ENCODE assay signal across 8 cellular contexts in genomic region chr1:194295690-194296089, GRCh38.
A peak's percentile ranks its signal among the peaks of the same experiment; 100 is the strongest.
DNase-seq lines count a peak whose midpoint lies in the region; ATAC-seq, FAIRE-seq and TF ChIP-seq lines count a peak whose summit lies in the region.

No MANE protein-coding gene starts in this region.

- TF ChIP-seq CTCF in astrocyte (IDR thresholded peaks at IDR 0.05; ENCODE audit: insufficient read depth, low read depth, low read length) (peak; percentile 66), left lung (IDR thresholded peaks at IDR 0.05) (peak; percentile 49)

- peaks cover 6 to 15% (median 14%) of the 10 kb centered on the region in 4 donors for H3K4me1 Mint-ChIP-seq in CD4-positive, CD25-positive, alpha-beta regulatory T cell
- peaks cover 12% of the 10 kb centered on the region for H3K4me1 Mint-ChIP-seq in astrocyte (ENCODE audit: low read depth, unreplicated experiment)

- H4K20me1 ChIP-seq in astrocyte (ENCODE audit: insufficient read depth, low read length), result no peaks in the 10 kb centered on the region

- no peak overlapping the region for H3K9ac ChIP-seq in astrocyte (ENCODE audit: low read length)

- no peaks in the 10 kb centered on the region for H3K79me2 ChIP-seq in astrocyte (ENCODE audit: insufficient read depth, low read length)

- no peak overlapping the region for H3K27ac ChIP-seq in CD4-positive, CD25-positive, alpha-beta regulatory T cell (ENCODE audit: insufficient read depth, low read length, poor library complexity, severe bottlenecking)
- H3K27ac ChIP-seq in astrocyte (ENCODE audit: low read depth, low read length) (no peak overlapping the region), left lung (no peak overlapping the region)

- no peak overlapping the region for H3K4me3 Mint-ChIP-seq in CD4-positive, CD25-positive, alpha-beta regulatory T cell
- no peak overlapping the region for H3K4me3 Mint-ChIP-seq in astrocyte (ENCODE audit: unreplicated experiment)

- peak; percentile 89 to 91 for ATAC-seq in CD4-positive, CD25-positive, alpha-beta regulatory T cell (ENCODE audit: low read depth in 2 of 2)
- ATAC-seq in HG02884 (IDR thresholded peaks at IDR 0.05; ENCODE audit: unreplicated experiment) (peak; percentile 91), left lung (peak; percentile 98)

- H3K27me3 ChIP-seq in CD4-positive, CD25-positive, alpha-beta regulatory T cell (ENCODE audit: control insufficient read depth, insufficient read depth, low read length), result no peaks in the 10 kb centered on the region
- H3K27me3 ChIP-seq in astrocyte (ENCODE audit: insufficient read depth, low read length) (no peaks in the 10 kb centered on the region), left lung (no peaks in the 10 kb centered on the region)

- no peaks in the 10 kb centered on the region for H3K9me3 ChIP-seq in CD4-positive, CD25-positive, alpha-beta regulatory T cell (ENCODE audit: control insufficient read depth in 2 of 2, low read length in 2 of 2)
- H3K9me3 ChIP-seq in astrocyte (ENCODE audit: insufficient read depth, low read depth, low read length) (no peaks in the 10 kb centered on the region), left lung (no peaks in the 10 kb centered on the region)

- no peaks in the 10 kb centered on the region for H3K36me3 ChIP-seq in CD4-positive, CD25-positive, alpha-beta regulatory T cell (ENCODE audit: control insufficient read depth, insufficient read depth, low read length)
- H3K36me3 ChIP-seq in astrocyte (ENCODE audit: insufficient read depth, low read length) (no peaks in the 10 kb centered on the region), left lung (no peaks in the 10 kb centered on the region)

- peak; percentile 76 for FAIRE-seq in GM18507 (lab: Jason Lieb, UNC)
- no peak for FAIRE-seq in astrocyte (lab: Jason Lieb, UNC)

- H3K4me1 ChIP-seq in CD4-positive, CD25-positive, alpha-beta regulatory T cell (ENCODE audit: control insufficient read depth, insufficient read depth, low read length, poor library complexity, severe bottlenecking), result peaks cover 2% of the 10 kb centered on the region
- H3K4me1 ChIP-seq in astrocyte (ENCODE audit: insufficient read depth, low read length), result no peaks in the 10 kb centered on the region
- no peaks in the 10 kb centered on the region for H3K4me1 ChIP-seq in left lung

- H3K4me3 ChIP-seq in CD4-positive, CD25-positive, alpha-beta regulatory T cell (ENCODE audit: low read depth, low read length), result no peak overlapping the region
- H3K4me3 ChIP-seq in astrocyte (ENCODE audit: insufficient read depth, low read depth, low read length), result no peak overlapping the region
- no peak overlapping the region for H3K4me3 ChIP-seq in left lung

- H3K36me3 Mint-ChIP-seq in CD4-positive, CD25-positive, alpha-beta regulatory T cell, result no peaks in the 10 kb centered on the region
- H3K36me3 Mint-ChIP-seq in astrocyte (ENCODE audit: low read depth, unreplicated experiment), result no peaks in the 10 kb centered on the region

- no peak overlapping the region for H3K4me2 ChIP-seq in astrocyte (ENCODE audit: low read length)

- peak; percentile 21 to 75 (median 74) for DNase-seq in CD4-positive, CD25-positive, alpha-beta regulatory T cell
- DNase-seq in GM18507 (ENCODE audit: extremely low spot score, insufficient read length, low read depth) (no peak), NCI-H1694 treated with DMSO at 0.1 percent for 48 hours (lab: John Stamatoyannopoulos, UW) (peak; percentile 5), astrocyte (ENCODE audit: low read depth) (peak; percentile 12), left lung (no peak), GM03348 (ENCODE audit: low spot score) (no peak), dedifferentiated amniotic fluid mesenchymal stem cell (ENCODE audit: extremely low spot score) (no peak)

- peaks cover 0 to 2% (median 0%) of the 10 kb centered on the region in 7 donors for H3K9me3 Mint-ChIP-seq in CD4-positive, CD25-positive, alpha-beta regulatory T cell
- no peaks in the 10 kb centered on the region for H3K9me3 Mint-ChIP-seq in astrocyte (ENCODE audit: unreplicated experiment)

- peak overlapping the region in 2 of 3 donors; percentile 4 to 16 for H3K27ac Mint-ChIP-seq in CD4-positive, CD25-positive, alpha-beta regulatory T cell
- no peak overlapping the region for H3K27ac Mint-ChIP-seq in astrocyte (ENCODE audit: unreplicated experiment)

- peaks cover 5% of the 10 kb centered on the region for H3K27me3 Mint-ChIP-seq in CD4-positive, CD25-positive, alpha-beta regulatory T cell
- no peaks in the 10 kb centered on the region for H3K27me3 Mint-ChIP-seq in astrocyte (ENCODE audit: low read depth, unreplicated experiment)

- H2AFZ ChIP-seq in astrocyte (ENCODE audit: low read depth, low read length), result no peak overlapping the region

- intact Hi-C loops in left lung (cut with DNase I), result no loop called here

Comparison
In these comparisons a context has a peak if more than half of its experiments do, and no peak if none do; other contexts are left out.
1. DNase-seq: peak in CD4-positive, CD25-positive, alpha-beta regulatory T cell (3 of 3), NCI-H1694 treated with DMSO at 0.1 percent for 48 hours (single experiment) and astrocyte (single experiment); none in GM18507 (single experiment), left lung (0 of 2), GM03348 (single experiment) and dedifferentiated amniotic fluid mesenchymal stem cell (single experiment).
2. Peak in every context shown above with its lines, with median percentiles within 50 percentile points of each other: ATAC-seq.